In genomic region chr9:92180669-92181181, GRCh38 we compare ENCODE assay signal across 1 cellular context.
TF ChIP-seq lines count a peak whose summit lies in the region.

No MANE protein-coding gene starts in this region.

TF ChIP-seq in K562, 482 proteins besides CTCF, POLR2A, EP300 and RAD21 (continued from another document and continues in another):
- TF ChIP-seq POLR3G (IDR thresholded peaks at IDR 0.05; ENCODE audit: extremely low read depth, insufficient read length, insufficient replicate concordance), result no peak
- peak; percentile 46; the same call in 1 of the 2 replicates for TF ChIP-seq CTBP1 (IDR thresholded peaks at IDR 0.05; ENCODE audit: borderline replicate concordance)
- no peak for TF ChIP-seq COPS2 (conservative IDR thresholded peaks at IDR 0.05)
- TF ChIP-seq NR4A1 (CRISPR knock-in tag; IDR thresholded peaks at IDR 0.05), result no peak
- peak; percentile 65; the same call in 1 of the 2 replicates for TF ChIP-seq NR4A1 (tag; IDR thresholded peaks at IDR 0.05)
- no peak for TF ChIP-seq NBN (IDR thresholded peaks at IDR 0.05; ENCODE audit: low read depth)
- TF ChIP-seq FOXJ2 (tag; IDR thresholded peaks at IDR 0.05), result no peak
- no peak for TF ChIP-seq ZFPM2 (CRISPR knock-in tag; IDR thresholded peaks at IDR 0.05)
- TF ChIP-seq ZNF280A (IDR thresholded peaks at IDR 0.05; ENCODE audit: low read depth, partially characterized antibody), result no peak
- no peak for TF ChIP-seq TBL1XR1 (IDR thresholded peaks at IDR 0.05; ENCODE audit: low read length in 2 of 2)
- TF ChIP-seq MAFK (IDR thresholded peaks at IDR 0.05; ENCODE audit: low read length), result peak; percentile 65; the same call in 1 of the 2 replicates
- TF ChIP-seq ARID1B (IDR thresholded peaks at IDR 0.05), result peak; percentile 60
- peak in 1 of 2 experiments; percentile 58; a peak in 1 of 4 replicates for TF ChIP-seq ZNF639 (CRISPR knock-in tag; conservative IDR thresholded peaks at IDR 0.05 in 1 of 2, IDR thresholded peaks at IDR 0.05 in 1 of 2)
- TF ChIP-seq ZNF146 (CRISPR knock-in tag; IDR thresholded peaks at IDR 0.05; ENCODE audit: unreplicated experiment), result no peak
- TF ChIP-seq, protein P1, sequence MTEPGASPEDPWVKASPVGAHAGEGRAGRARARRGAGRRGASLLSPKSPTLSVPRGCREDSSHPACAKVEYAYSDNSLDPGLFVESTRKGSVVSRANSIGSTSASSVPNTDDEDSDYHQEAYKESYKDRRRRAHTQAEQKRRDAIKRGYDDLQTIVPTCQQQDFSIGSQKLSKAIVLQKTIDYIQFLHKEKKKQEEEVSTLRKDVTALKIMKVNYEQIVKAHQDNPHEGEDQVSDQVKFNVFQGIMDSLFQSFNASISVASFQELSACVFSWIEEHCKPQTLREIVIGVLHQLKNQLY (CRISPR knock-in tag; conservative IDR thresholded peaks at IDR 0.05), result no peak
- TF ChIP-seq PCBP2 (IDR thresholded peaks at IDR 0.05; ENCODE audit: low read depth, low read length, poor library complexity, severe bottlenecking), result no peak
- peak; percentile 32; the same call in 1 of the 2 replicates for TF ChIP-seq CEBPG (CRISPR knock-in tag; IDR thresholded peaks at IDR 0.05)
- TF ChIP-seq CEBPG (tag; conservative IDR thresholded peaks at IDR 0.05 in 1 of 2, IDR thresholded peaks at IDR 0.05 in 1 of 2), result no peak
- no peak for TF ChIP-seq POLR2AphosphoS2 (IDR thresholded peaks at IDR 0.05; ENCODE audit: low read length)
- peak; percentile 68; the same call in 1 of the 2 replicates for TF ChIP-seq BACH1 (tag; IDR thresholded peaks at IDR 0.05)
- TF ChIP-seq ZKSCAN8 (CRISPR knock-in tag; IDR thresholded peaks at IDR 0.05), result 0 out of 2 replicates have a peak, but pooled peaks have one; percentile 23
- no peak for TF ChIP-seq SMAD2 (IDR thresholded peaks at IDR 0.05; ENCODE audit: low read depth, low read length)
- TF ChIP-seq ZFP91 (CRISPR knock-in tag; IDR thresholded peaks at IDR 0.05), result no peak
- TF ChIP-seq POLR3A (IDR thresholded peaks at IDR 0.05; ENCODE audit: borderline replicate concordance, extremely low read depth, insufficient read depth, insufficient read length), result no peak
- TF ChIP-seq ARID2 (IDR thresholded peaks at IDR 0.05), result no peak
- TF ChIP-seq CREM (IDR thresholded peaks at IDR 0.05; ENCODE audit: low read depth), result peak; percentile 50
- peak; percentile 85 for TF ChIP-seq MGA (IDR thresholded peaks at IDR 0.05)
- TF ChIP-seq CREBBP (IDR thresholded peaks at IDR 0.05; ENCODE audit: low read depth, low read length), result no peak
- TF ChIP-seq RAD51 (IDR thresholded peaks at IDR 0.05; ENCODE audit: borderline replicate concordance, low read depth), result no peak
- TF ChIP-seq SMARCB1 (IDR thresholded peaks at IDR 0.05; ENCODE audit: insufficient read length, low read depth), result no peak
- peak; percentile 87 for TF ChIP-seq JUND (IDR thresholded peaks at IDR 0.05; ENCODE audit: borderline replicate concordance, low read depth, low read length)
- peak; percentile 88; the same call in 2 of the 3 replicates for TF ChIP-seq JUND (tag; IDR thresholded peaks at IDR 0.05; ENCODE audit: borderline replicate concordance, low read depth, low read length)
- no peak for TF ChIP-seq ASH1L (IDR thresholded peaks at IDR 0.05; ENCODE audit: borderline replicate concordance, low read depth, partially characterized antibody)
- no peak for TF ChIP-seq STAT5A (IDR thresholded peaks at IDR 0.05; ENCODE audit: borderline replicate concordance, low read length)
- no peak for TF ChIP-seq KLF6 (CRISPR knock-in tag; IDR thresholded peaks at IDR 0.05; ENCODE audit: borderline replicate concordance)
- TF ChIP-seq, protein P2, sequence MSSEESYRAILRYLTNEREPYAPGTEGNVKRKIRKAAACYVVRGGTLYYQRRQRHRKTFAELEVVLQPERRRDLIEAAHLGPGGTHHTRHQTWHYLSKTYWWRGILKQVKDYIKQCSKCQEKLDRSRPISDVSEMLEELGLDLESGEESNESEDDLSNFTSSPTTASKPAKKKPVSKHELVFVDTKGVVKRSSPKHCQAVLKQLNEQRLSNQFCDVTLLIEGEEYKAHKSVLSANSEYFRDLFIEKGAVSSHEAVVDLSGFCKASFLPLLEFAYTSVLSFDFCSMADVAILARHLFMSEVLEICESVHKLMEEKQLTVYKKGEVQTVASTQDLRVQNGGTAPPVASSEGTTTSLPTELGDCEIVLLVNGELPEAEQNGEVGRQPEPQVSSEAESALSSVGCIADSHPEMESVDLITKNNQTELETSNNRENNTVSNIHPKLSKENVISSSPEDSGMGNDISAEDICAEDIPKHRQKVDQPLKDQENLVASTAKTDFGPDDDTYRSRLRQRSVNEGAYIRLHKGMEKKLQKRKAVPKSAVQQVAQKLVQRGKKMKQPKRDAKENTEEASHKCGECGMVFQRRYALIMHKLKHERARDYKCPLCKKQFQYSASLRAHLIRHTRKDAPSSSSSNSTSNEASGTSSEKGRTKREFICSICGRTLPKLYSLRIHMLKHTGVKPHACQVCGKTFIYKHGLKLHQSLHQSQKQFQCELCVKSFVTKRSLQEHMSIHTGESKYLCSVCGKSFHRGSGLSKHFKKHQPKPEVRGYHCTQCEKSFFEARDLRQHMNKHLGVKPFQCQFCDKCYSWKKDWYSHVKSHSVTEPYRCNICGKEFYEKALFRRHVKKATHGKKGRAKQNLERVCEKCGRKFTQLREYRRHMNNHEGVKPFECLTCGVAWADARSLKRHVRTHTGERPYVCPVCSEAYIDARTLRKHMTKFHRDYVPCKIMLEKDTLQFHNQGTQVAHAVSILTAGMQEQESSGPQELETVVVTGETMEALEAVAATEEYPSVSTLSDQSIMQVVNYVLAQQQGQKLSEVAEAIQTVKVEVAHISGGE (CRISPR knock-in tag; IDR thresholded peaks at IDR 0.05), result 0 out of 6 replicates have a peak, but pooled peaks of 1 of the 3 experiments have one; percentile 15
- TF ChIP-seq, protein P3, sequence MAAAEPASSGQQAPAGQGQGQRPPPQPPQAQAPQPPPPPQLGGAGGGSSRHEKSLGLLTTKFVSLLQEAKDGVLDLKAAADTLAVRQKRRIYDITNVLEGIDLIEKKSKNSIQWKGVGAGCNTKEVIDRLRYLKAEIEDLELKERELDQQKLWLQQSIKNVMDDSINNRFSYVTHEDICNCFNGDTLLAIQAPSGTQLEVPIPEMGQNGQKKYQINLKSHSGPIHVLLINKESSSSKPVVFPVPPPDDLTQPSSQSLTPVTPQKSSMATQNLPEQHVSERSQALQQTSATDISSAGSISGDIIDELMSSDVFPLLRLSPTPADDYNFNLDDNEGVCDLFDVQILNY (CRISPR knock-in tag; IDR thresholded peaks at IDR 0.05), result no peak
- TF ChIP-seq CBX1 (IDR thresholded peaks at IDR 0.05; ENCODE audit: low read depth), result no peak
- no peak for TF ChIP-seq SRSF3 (IDR thresholded peaks at IDR 0.05; ENCODE audit: insufficient read depth, low read length)
- TF ChIP-seq NRF1 (conservative IDR thresholded peaks at IDR 0.05 in 1 of 2, IDR thresholded peaks at IDR 0.05 in 1 of 2), result 0 out of 4 replicates have a peak, but pooled peaks of 1 of the 2 experiments have one; percentile 12
- no peak for TF ChIP-seq ZFP1 (CRISPR knock-in tag; IDR thresholded peaks at IDR 0.05)
- peak; percentile 86 for TF ChIP-seq MAFG (tag; conservative IDR thresholded peaks at IDR 0.05)
- TF ChIP-seq CBFA2T3 (IDR thresholded peaks at IDR 0.05), result peak; percentile 61
- TF ChIP-seq SPI1 (IDR thresholded peaks at IDR 0.05; ENCODE audit: borderline replicate concordance, low read depth, low read length), result no peak
